ENCODE assay signal across 1 cellular context in genomic region chr3:9914559-9915251, GRCh38.
TF ChIP-seq lines count a peak whose summit lies in the region.

No MANE protein-coding gene starts in this region.

TF ChIP-seq in endothelial cell of umbilical vein, 7 proteins besides CTCF, POLR2A, EP300 and RAD21 (continued from another document):
- TF ChIP-seq FOS (IDR thresholded peaks at IDR 0.05; ENCODE audit: borderline replicate concordance, insufficient read depth, low read length) (no peak), POLR2AphosphoS5 (IDR thresholded peaks at IDR 0.05; ENCODE audit: insufficient read depth, low read depth, low read length) (no peak), MAX (IDR thresholded peaks at IDR 0.05; ENCODE audit: insufficient read depth, insufficient read length) (no peak)
